ENCODE assay signal across 11 cellular contexts in the genomic region with DNA sequence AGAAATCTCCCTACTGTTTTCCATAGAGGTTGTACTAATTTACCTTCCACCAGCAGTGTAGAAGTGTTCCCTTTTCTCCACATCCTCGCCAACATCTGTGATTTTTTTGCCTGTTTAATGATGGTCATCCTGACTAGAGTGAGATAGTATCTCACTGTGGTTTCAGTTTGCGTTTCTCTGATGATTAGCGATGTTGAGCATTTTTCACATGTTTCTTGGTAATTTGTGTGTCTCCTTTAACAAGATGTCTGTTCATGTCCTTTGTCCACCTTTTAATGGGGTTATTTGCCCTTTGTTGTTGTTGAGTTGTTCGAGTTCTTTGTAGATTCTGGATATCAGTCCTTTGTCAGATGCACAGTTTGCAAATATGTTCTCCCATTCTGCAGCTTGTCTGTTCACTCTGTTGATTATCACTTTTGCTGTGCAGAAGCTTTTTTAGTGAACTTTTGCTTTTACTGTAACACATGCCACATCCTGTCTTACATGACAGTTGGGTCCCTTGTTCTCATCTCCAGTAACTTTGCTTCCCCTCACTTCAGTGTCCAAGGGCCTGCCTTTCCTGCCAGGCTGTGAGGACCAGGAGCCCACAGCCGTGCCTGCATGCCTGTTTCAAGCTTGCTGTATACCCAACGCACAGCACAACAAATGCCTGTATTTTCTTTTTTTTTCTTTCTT.
DNase-seq lines count a peak whose midpoint lies in the region; ATAC-seq and TF ChIP-seq lines count a peak whose summit lies in the region.
"Had no signal": no experiment of that assay in that cellular context is flagged by ENCODE, and none has a peak within 500 bp of the region (broad histone marks: within the 10 kb centered on the region; RNA-seq: fewer than 3 reads in every experiment).

No MANE protein-coding gene starts in this region.

- H3K27me3 ChIP-seq in HL-60 (ENCODE audit: insufficient read depth, poor library complexity, severe bottlenecking) (no peaks in the 10 kb centered on the region), suprapubic skin (no peaks in the 10 kb centered on the region)
- H3K27me3 ChIP-seq: cardiac muscle cell, sigmoid colon had no signal

- no peaks in the 10 kb centered on the region for H3K27me3 Mint-ChIP-seq in activated naive CD8-positive, alpha-beta T cell treated with anti-CD3 and anti-CD28 coated beads, Interleukin-2, amount 50 U/mL, for 24 hours

- H3K36me3 Mint-ChIP-seq in activated naive CD8-positive, alpha-beta T cell treated with anti-CD3 and anti-CD28 coated beads, Interleukin-2, amount 50 U/mL, for 24 hours (ENCODE audit: low read depth) = no peaks in the 10 kb centered on the region

- no peak for TF ChIP-seq POLR2A in suprapubic skin (IDR thresholded peaks at IDR 0.05)

- no peak for TF ChIP-seq CTCF in GM12864 (IDR thresholded peaks at IDR 0.05; ENCODE audit: low read depth, low read length, missing control alignments)
- no peak for TF ChIP-seq CTCF in HL-60 (IDR thresholded peaks at IDR 0.05; ENCODE audit: insufficient read depth, low read length)
- no peak for TF ChIP-seq CTCF in suprapubic skin (IDR thresholded peaks at IDR 0.05)

- peak overlapping the region; percentile 22 for H3K4me3 ChIP-seq in GM12864 (ENCODE audit: low read depth, low read length)
- no peak overlapping the region for H3K4me3 ChIP-seq in HL-60 (replicated peaks; ENCODE audit: insufficient read depth, low read length)
- H3K4me3 ChIP-seq in suprapubic skin = no peak overlapping the region
- H3K4me3 ChIP-seq: cardiac muscle cell, sigmoid colon had no signal

- peaks cover 42% of the 10 kb centered on the region for H3K4me1 Mint-ChIP-seq in activated naive CD8-positive, alpha-beta T cell treated with anti-CD3 and anti-CD28 coated beads, Interleukin-2, amount 50 U/mL, for 24 hours

- 76% methylated on average over 6 of the region's 6 CpGs for WGBS in suprapubic skin

- H3K27ac ChIP-seq in HL-60 (replicated peaks) = peak overlapping the region; percentile 2
- H3K27ac ChIP-seq in suprapubic skin = no peak overlapping the region
- H3K27ac ChIP-seq: cardiac muscle cell, sigmoid colon had no signal

- H3K9me3 ChIP-seq in suprapubic skin = no peaks in the 10 kb centered on the region
- H3K9me3 ChIP-seq: sigmoid colon had no signal

- TF ChIP-seq EP300 in suprapubic skin (IDR thresholded peaks at IDR 0.05) = no peak

- DNase-seq in GM12864 (ENCODE audit: low read depth) (peak; percentile 16), HL-60 (ENCODE audit: low read depth in 1 of 2, low spot score in 1 of 2) (peak in 1 of 2 experiments; percentile 18), cerebellar nuclear complex (lab: John Stamatoyannopoulos, UW) (no peak), HUDEP-2 (lab: John Stamatoyannopoulos, UW; ENCODE audit: unreplicated experiment in 76 of 76) (no peak), NCI-H2029 (lab: John Stamatoyannopoulos, UW) (no peak), suprapubic skin (ENCODE audit: low spot score in 2 of 2) (no peak)
- DNase-seq in activated naive CD8-positive, alpha-beta T cell treated with anti-CD3 and anti-CD28 coated beads, Interleukin-2, amount 50 U/mL, for 24 hours = no peak
- DNase-seq: NCI-H2081 treated with DMSO at 0.1 percent for 48 hours, sigmoid colon had no signal

- no peaks in the 10 kb centered on the region for H3K36me3 ChIP-seq in suprapubic skin
- H3K36me3 ChIP-seq: cardiac muscle cell, sigmoid colon had no signal

- peaks cover 6% of the 10 kb centered on the region for H3K4me1 ChIP-seq in suprapubic skin

- peak overlapping the region; percentile 46 for H3K4me3 Mint-ChIP-seq in activated naive CD8-positive, alpha-beta T cell treated with anti-CD3 and anti-CD28 coated beads, Interleukin-2, amount 50 U/mL, for 24 hours

- H3K27ac Mint-ChIP-seq in activated naive CD8-positive, alpha-beta T cell treated with anti-CD3 and anti-CD28 coated beads, Interleukin-2, amount 50 U/mL, for 24 hours = peak overlapping the region; percentile 41

- peak; percentile 52 for ATAC-seq in GM21447 (IDR thresholded peaks at IDR 0.05; ENCODE audit: unreplicated experiment)
- peak; percentile 34 for ATAC-seq in activated naive CD8-positive, alpha-beta T cell treated with anti-CD3 and anti-CD28 coated beads, Interleukin-2, amount 50 U/mL, for 24 hours

- no peaks in the 10 kb centered on the region for H3K9me3 Mint-ChIP-seq in activated naive CD8-positive, alpha-beta T cell treated with anti-CD3 and anti-CD28 coated beads, Interleukin-2, amount 50 U/mL, for 24 hours
